In genomic region chr10:31591569-31591968, GRCh38 we compare ENCODE assay signal across 3 cellular contexts.
TF ChIP-seq lines count a peak whose summit lies in the region.

No MANE protein-coding gene starts in this region.

TF ChIP-seq in SK-N-SH treated with all-trans-retinoic acid at 6 μM for 48 hours, 23 proteins besides CTCF, POLR2A, EP300 and RAD21 (continued from another document):
- TF ChIP-seq ZNF70 (CRISPR knock-in tag; IDR thresholded peaks at IDR 0.05) = no peak
- no peak for TF ChIP-seq ZFP3 (CRISPR knock-in tag; IDR thresholded peaks at IDR 0.05)
- TF ChIP-seq TSHZ2 (CRISPR knock-in tag; IDR thresholded peaks at IDR 0.05) = no peak
- no peak for TF ChIP-seq RARB (CRISPR knock-in tag; IDR thresholded peaks at IDR 0.05)
- TF ChIP-seq ZC3H10 (CRISPR knock-in tag; IDR thresholded peaks at IDR 0.05) = no peak

TF ChIP-seq in SK-N-SH, 30 proteins besides CTCF, POLR2A, EP300 and RAD21 (continued from another document):
- TF ChIP-seq TCF12 (IDR thresholded peaks at IDR 0.05) (no peak), PBX3 (IDR thresholded peaks at IDR 0.05) (no peak), REST (IDR thresholded peaks at IDR 0.05; ENCODE audit: low read depth, low read length) (no peak), USF1 (IDR thresholded peaks at IDR 0.05; ENCODE audit: borderline replicate concordance, low read depth) (no peak), GATA2 (CRISPR knock-in tag; IDR thresholded peaks at IDR 0.05) (no peak), ELF1 (IDR thresholded peaks at IDR 0.05) (no peak), RCOR1 (IDR thresholded peaks at IDR 0.05; ENCODE audit: low read length) (no peak), FOSL2 (IDR thresholded peaks at IDR 0.05; ENCODE audit: borderline replicate concordance, low read depth) (no peak), MXI1 (IDR thresholded peaks at IDR 0.05; ENCODE audit: low read depth, low read length) (no peak), ZBTB33 (IDR thresholded peaks at IDR 0.05; ENCODE audit: borderline replicate concordance, low read depth) (no peak), MEF2A (IDR thresholded peaks at IDR 0.05; ENCODE audit: borderline replicate concordance, low read depth) (no peak), CHD2 (IDR thresholded peaks at IDR 0.05; ENCODE audit: low read length, partially characterized antibody) (no peak), FOXJ3 (CRISPR knock-in tag; IDR thresholded peaks at IDR 0.05) (no peak), TAF1 (IDR thresholded peaks at IDR 0.05; ENCODE audit: borderline replicate concordance, low read depth, low read length) (no peak), MAX (IDR thresholded peaks at IDR 0.05; ENCODE audit: low read depth) (no peak), TEAD4 (IDR thresholded peaks at IDR 0.05; ENCODE audit: borderline replicate concordance, insufficient read depth) (no peak)

TF ChIP-seq in GM12878, 131 proteins besides CTCF, POLR2A, EP300 and RAD21:
- TF ChIP-seq ZNF592 (IDR thresholded peaks at IDR 0.05) (no peak), CBX5 (IDR thresholded peaks at IDR 0.05; ENCODE audit: low read depth) (peak; percentile 67; the same call in 1 of the 2 replicates)
